32 cellular contexts compared by ENCODE assay signal in the genomic region with DNA sequence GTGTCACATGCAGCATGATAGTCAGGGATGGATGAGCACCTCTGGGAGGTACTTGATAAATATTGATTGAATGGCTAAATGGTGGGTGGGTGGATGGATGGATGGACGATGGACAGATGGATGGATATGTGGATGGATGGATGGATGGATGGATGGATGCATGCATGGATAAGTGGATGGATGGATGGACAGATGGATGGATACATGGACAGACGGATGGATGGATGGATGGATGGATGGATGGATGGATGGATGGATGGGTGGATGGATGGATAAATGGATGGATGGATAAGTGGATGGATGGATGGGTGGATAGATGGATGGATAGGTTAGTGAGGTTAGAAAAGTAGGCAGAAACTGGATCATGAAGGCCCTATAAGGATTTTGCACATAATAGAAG. TPM values are rescaled to one million over a fixed set of nuclear protein-coding genes. Genes with fewer than 3 reads are reported as not detected.
"Had no signal": no experiment of that assay in that cellular context is flagged by ENCODE, and none has a peak within 500 bp of the region (broad histone marks: within the 10 kb centered on the region; RNA-seq: fewer than 3 reads in every experiment).

No MANE protein-coding gene starts in this region.

- H3K9me3 Mint-ChIP-seq: activated CD4-positive, alpha-beta memory T cell treated with anti-CD3 and anti-CD28 coated beads for 36 hours; activated CD4-positive, alpha-beta T cell treated with anti-CD3 and anti-CD28 coated beads, Interleukin-2, amount 10 ng/mL, durations not matched to agents 24 days and 14 days; activated naive CD4-positive, alpha-beta T cell treated with anti-CD3 and anti-CD28 coated beads, Interleukin-2, amount 10 ng/mL, durations not matched to agents 7 days and 5 days; activated naive CD8-positive, alpha-beta T cell treated with anti-CD3 and anti-CD28 coated beads, Interleukin-2, amount 10 ng/mL, durations not matched to agents 7 days and 5 days; activated T-helper 1 cell treated with anti-CD3 and anti-CD28 coated beads, Interleukin-12 subunit alpha, Interleukin-12 subunit beta, Interleukin-2, Interleukin-4 antibody, amounts not matched to agents 30 ng/mL and 10 ng/mL and 1 ng/mL, durations not matched to agents 14 hours and 24 hours and 36 hours; brain had no signal

- H3K9me3 ChIP-seq: ascending aorta, breast epithelium, colonic mucosa, esophagus muscularis mucosa, gastrocnemius medialis, heart right ventricle had no signal

- H3K27me3 ChIP-seq: ascending aorta, breast epithelium, cardiac muscle cell, colonic mucosa, foreskin keratinocyte, gastrocnemius medialis, heart right ventricle had no signal

- ATAC-seq: activated CD4-positive, alpha-beta T cell treated with anti-CD3 and anti-CD28 coated beads for 36 hours; activated CD8-positive, alpha-beta memory T cell treated with anti-CD3 and anti-CD28 coated beads, Interleukin-2, amount 10 ng/mL, durations not matched to agents 7 days and 5 days; activated CD8-positive, alpha-beta T cell treated with anti-CD3 and anti-CD28 coated beads, Interleukin-2, amount 10 ng/mL, durations not matched to agents 7 days and 5 days; activated naive CD4-positive, alpha-beta T cell treated with anti-CD3 and anti-CD28 coated beads, Interleukin-2, amount 50 U/mL, for 72 hours; gastrocnemius medialis; heart right ventricle had no signal

- H3K36me3 Mint-ChIP-seq: activated CD4-positive, alpha-beta memory T cell treated with anti-CD3 and anti-CD28 coated beads for 36 hours; activated CD8-positive, alpha-beta memory T cell treated with anti-CD3 and anti-CD28 coated beads, Interleukin-2, amount 10 ng/mL, durations not matched to agents 7 days and 5 days; activated naive CD4-positive, alpha-beta T cell treated with anti-CD3 and anti-CD28 coated beads, Interleukin-2, amount 10 ng/mL, durations not matched to agents 7 days and 5 days; activated naive CD4-positive, alpha-beta T cell treated with anti-CD3 and anti-CD28 coated beads, Interleukin-2, amount 50 U/mL, for 72 hours; activated naive CD8-positive, alpha-beta T cell treated with anti-CD3 and anti-CD28 coated beads, Interleukin-2, amount 10 ng/mL, durations not matched to agents 7 days and 5 days; brain had no signal

- H3K27ac ChIP-seq: ascending aorta, cardiac muscle cell, colonic mucosa, esophagus muscularis mucosa, foreskin keratinocyte, gastrocnemius medialis had no signal

- H3K36me3 ChIP-seq: ascending aorta, breast epithelium, cardiac muscle cell, colonic mucosa, esophagus muscularis mucosa, gastrocnemius medialis, heart right ventricle had no signal

- H3K27ac Mint-ChIP-seq: activated CD4-positive, alpha-beta memory T cell treated with anti-CD3 and anti-CD28 coated beads for 36 hours; activated CD4-positive, alpha-beta T cell treated with anti-CD3 and anti-CD28 coated beads for 36 hours; activated CD4-positive, alpha-beta T cell treated with anti-CD3 and anti-CD28 coated beads, Interleukin-2, amount 10 ng/mL, durations not matched to agents 24 days and 14 days; activated CD8-positive, alpha-beta memory T cell treated with anti-CD3 and anti-CD28 coated beads, Interleukin-2, amount 10 ng/mL, durations not matched to agents 7 days and 5 days; activated CD8-positive, alpha-beta T cell treated with anti-CD3 and anti-CD28 coated beads, Interleukin-2, amount 10 ng/mL, durations not matched to agents 7 days and 5 days; activated naive CD4-positive, alpha-beta T cell treated with anti-CD3 and anti-CD28 coated beads, Interleukin-2, amount 10 ng/mL, durations not matched to agents 7 days and 5 days; activated naive CD8-positive, alpha-beta T cell treated with anti-CD3 and anti-CD28 coated beads, Interleukin-2, amount 10 ng/mL, durations not matched to agents 7 days and 5 days; activated T-helper 1 cell treated with anti-CD3 and anti-CD28 coated beads, Interleukin-12 subunit alpha, Interleukin-12 subunit beta, Interleukin-2, Interleukin-4 antibody, amounts not matched to agents 30 ng/mL and 10 ng/mL and 1 ng/mL, durations not matched to agents 14 hours and 24 hours and 36 hours; brain had no signal

- H3K4me3 Mint-ChIP-seq: activated CD4-positive, alpha-beta memory T cell treated with anti-CD3 and anti-CD28 coated beads for 36 hours; activated CD4-positive, alpha-beta T cell treated with anti-CD3 and anti-CD28 coated beads for 36 hours; activated CD4-positive, alpha-beta T cell treated with anti-CD3 and anti-CD28 coated beads, Interleukin-2, amount 10 ng/mL, durations not matched to agents 24 days and 14 days; activated CD8-positive, alpha-beta memory T cell treated with anti-CD3 and anti-CD28 coated beads, Interleukin-2, amount 10 ng/mL, durations not matched to agents 7 days and 5 days; activated CD8-positive, alpha-beta T cell treated with anti-CD3 and anti-CD28 coated beads, Interleukin-2, amount 10 ng/mL, durations not matched to agents 7 days and 5 days; activated naive CD4-positive, alpha-beta T cell treated with anti-CD3 and anti-CD28 coated beads, Interleukin-2, amount 10 ng/mL, durations not matched to agents 7 days and 5 days; activated naive CD8-positive, alpha-beta T cell treated with anti-CD3 and anti-CD28 coated beads, Interleukin-2, amount 10 ng/mL, durations not matched to agents 7 days and 5 days; activated T-helper 1 cell treated with anti-CD3 and anti-CD28 coated beads, Interleukin-12 subunit alpha, Interleukin-12 subunit beta, Interleukin-2, Interleukin-4 antibody, amounts not matched to agents 30 ng/mL and 10 ng/mL and 1 ng/mL, durations not matched to agents 14 hours and 24 hours and 36 hours; brain had no signal

- DNase-seq: activated CD4-positive, alpha-beta memory T cell treated with anti-CD3 and anti-CD28 coated beads for 36 hours; activated CD4-positive, alpha-beta T cell treated with anti-CD3 and anti-CD28 coated beads for 36 hours; activated CD4-positive, alpha-beta T cell treated with anti-CD3 and anti-CD28 coated beads, Interleukin-2, amount 10 ng/mL, durations not matched to agents 24 days and 14 days; activated CD4-positive, CD25-positive, alpha-beta regulatory T cell; activated CD4-positive, CD25-positive, alpha-beta regulatory T cell treated with anti-CD3 and anti-CD28 coated beads, Interleukin-2, amount 50 U/mL, for 72 hours; activated CD8-positive, alpha-beta memory T cell treated with anti-CD3 and anti-CD28 coated beads, Interleukin-2, amount 10 ng/mL, durations not matched to agents 7 days and 5 days; activated CD8-positive, alpha-beta memory T cell treated with anti-CD3 and anti-CD28 coated beads, Interleukin-2, amount 50 U/mL, for 4 hours; activated CD8-positive, alpha-beta T cell treated with anti-CD3 and anti-CD28 coated beads, Interleukin-2, amount 10 ng/mL, durations not matched to agents 7 days and 5 days; activated gamma-delta T cell; activated naive CD4-positive, alpha-beta T cell; activated naive CD4-positive, alpha-beta T cell treated with anti-CD3 and anti-CD28 coated beads, Interleukin-2, amount 10 ng/mL, durations not matched to agents 7 days and 5 days; activated naive CD8-positive, alpha-beta T cell treated with anti-CD3 and anti-CD28 coated beads, Interleukin-2, amount 10 ng/mL, durations not matched to agents 7 days and 5 days; activated T-cell treated with anti-CD3 and anti-CD28 coated beads, Interleukin-2, amount 50 U/mL, for 1 hour; activated T-cell treated with anti-CD3 and anti-CD28 coated beads, Interleukin-2, amount 50 U/mL, for 48 hours; central memory CD4-positive, alpha-beta T cell; cerebellar nuclear complex; colonic mucosa; effector CD8-positive, alpha-beta T cell; erythroblast; foreskin keratinocyte; gastrocnemius medialis; heart right ventricle; T-helper 2 cell had no signal

- H3K27me3 Mint-ChIP-seq: activated CD4-positive, alpha-beta T cell treated with anti-CD3 and anti-CD28 coated beads for 36 hours had no signal

- H3K4me3 ChIP-seq: ascending aorta, breast epithelium, cardiac muscle cell, colonic mucosa, esophagus muscularis mucosa, gastrocnemius medialis, heart right ventricle had no signal

- H3K4me1 ChIP-seq: colonic mucosa, gastrocnemius medialis had no signal

RNA-seq across cellular contexts. Expression of gene CLRN3, which starts 51.5 kb away (rescaled TPM):
- total RNA-seq: activated CD4-positive, alpha-beta memory T cell treated with anti-CD3 and anti-CD28 coated beads for 36 hours; activated CD4-positive, alpha-beta T cell treated with anti-CD3 and anti-CD28 coated beads for 36 hours; activated CD4-positive, alpha-beta T cell treated with anti-CD3 and anti-CD28 coated beads, Interleukin-2, amount 10 ng/mL, durations not matched to agents 24 days and 14 days; activated CD8-positive, alpha-beta memory T cell treated with anti-CD3 and anti-CD28 coated beads for 36 hours; activated CD8-positive, alpha-beta memory T cell treated with anti-CD3 and anti-CD28 coated beads, Interleukin-2, amount 10 ng/mL, durations not matched to agents 7 days and 5 days; activated CD8-positive, alpha-beta T cell treated with anti-CD3 and anti-CD28 coated beads, Interleukin-2, amount 10 ng/mL, durations not matched to agents 7 days and 5 days; activated naive CD4-positive, alpha-beta T cell treated with anti-CD3 and anti-CD28 coated beads, Interleukin-2, amount 50 U/mL, for 72 hours; activated naive CD8-positive, alpha-beta T cell treated with anti-CD3 and anti-CD28 coated beads, Interleukin-2, amount 10 ng/mL, durations not matched to agents 7 days and 5 days; activated T-helper 1 cell treated with anti-CD3 and anti-CD28 coated beads, Interleukin-12 subunit alpha, Interleukin-12 subunit beta, Interleukin-2, Interleukin-4 antibody, amounts not matched to agents 30 ng/mL and 10 ng/mL and 1 ng/mL, durations not matched to agents 14 hours and 24 hours and 36 hours; ascending aorta; cardiac muscle cell; esophagus muscularis mucosa; foreskin keratinocyte; heart right ventricle; T-helper 1 cell treated with Interleukin-12 subunit alpha and Interleukin-12 subunit beta and Interleukin-4 antibody, amounts not matched to agents 30 ng/mL and 1 ng/mL, for 36 hours had no signal
